ENCODE assay signal across 2 cellular contexts in genomic region chr4:164023214-164023613, GRCh38.
TF ChIP-seq lines count a peak whose summit lies in the region.

No MANE protein-coding gene starts in this region.

TF ChIP-seq in SK-N-SH, 30 proteins besides CTCF, POLR2A, EP300 and RAD21 (continued from another document):
- TF ChIP-seq TAF1 (IDR thresholded peaks at IDR 0.05; ENCODE audit: borderline replicate concordance, low read depth, low read length) (no peak), NFIC (IDR thresholded peaks at IDR 0.05; ENCODE audit: borderline replicate concordance) (no peak), TCF12 (IDR thresholded peaks at IDR 0.05) (no peak), RCOR1 (IDR thresholded peaks at IDR 0.05; ENCODE audit: low read length) (no peak)

TF ChIP-seq in WTC11, 78 proteins besides CTCF, POLR2A, EP300 and RAD21 (continued from another document):
- no peak for TF ChIP-seq CDX4 (CRISPR knock-in tag; IDR thresholded peaks at IDR 0.05; ENCODE audit: borderline replicate concordance)
- no peak for TF ChIP-seq FOXP1 (CRISPR knock-in tag; IDR thresholded peaks at IDR 0.05; ENCODE audit: borderline replicate concordance)
- TF ChIP-seq, protein P1, sequence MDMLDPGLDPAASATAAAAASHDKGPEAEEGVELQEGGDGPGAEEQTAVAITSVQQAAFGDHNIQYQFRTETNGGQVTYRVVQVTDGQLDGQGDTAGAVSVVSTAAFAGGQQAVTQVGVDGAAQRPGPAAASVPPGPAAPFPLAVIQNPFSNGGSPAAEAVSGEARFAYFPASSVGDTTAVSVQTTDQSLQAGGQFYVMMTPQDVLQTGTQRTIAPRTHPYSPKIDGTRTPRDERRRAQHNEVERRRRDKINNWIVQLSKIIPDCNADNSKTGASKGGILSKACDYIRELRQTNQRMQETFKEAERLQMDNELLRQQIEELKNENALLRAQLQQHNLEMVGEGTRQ (CRISPR knock-in tag; IDR thresholded peaks at IDR 0.05): no peak
- TF ChIP-seq PREB (CRISPR knock-in tag; IDR thresholded peaks at IDR 0.05; ENCODE audit: borderline replicate concordance): no peak
- TF ChIP-seq AFF4 (CRISPR knock-in tag; IDR thresholded peaks at IDR 0.05; ENCODE audit: borderline replicate concordance): no peak
- no peak for TF ChIP-seq HMGA2 (CRISPR knock-in tag; IDR thresholded peaks at IDR 0.05)
TF ChIP-seq in WTC11: peak in this region for 0.
